Comparison of ENCODE assay signal across 2 cellular contexts in genomic region chr3:39011191-39011736, GRCh38.
TF ChIP-seq lines count a peak whose summit lies in the region.

No MANE protein-coding gene starts in this region.

TF ChIP-seq in HepG2, 621 proteins besides CTCF, POLR2A, EP300 and RAD21:
- TF ChIP-seq ZNF737 (CRISPR knock-in tag; IDR thresholded peaks at IDR 0.05; ENCODE audit: borderline replicate concordance) (no peak), ZNF7 (CRISPR knock-in tag; IDR thresholded peaks at IDR 0.05) (0 out of 2 replicates have a peak, but pooled peaks have one; percentile 46)

TF ChIP-seq in GM12878, 131 proteins besides CTCF, POLR2A, EP300 and RAD21:
- 0 out of 2 replicates have a peak, but pooled peaks have one; percentile 26 for TF ChIP-seq IKZF1 (conservative IDR thresholded peaks at IDR 0.05)
- TF ChIP-seq SPI1 (IDR thresholded peaks at IDR 0.05; ENCODE audit: borderline replicate concordance, insufficient read depth, low read depth, low read length), result peak; percentile 21; the same call in 1 of the 2 replicates
- no peak for TF ChIP-seq STAT1 (conservative IDR thresholded peaks at IDR 0.05)
- no peak for TF ChIP-seq ZBTB11 (CRISPR knock-in tag; IDR thresholded peaks at IDR 0.05)
- TF ChIP-seq TARDBP (IDR thresholded peaks at IDR 0.05; ENCODE audit: borderline replicate concordance), result no peak
- TF ChIP-seq JUND (IDR thresholded peaks at IDR 0.05; ENCODE audit: low read depth, low read length), result no peak
